8 cellular contexts compared by ENCODE assay signal in genomic region chr17:48626202-48626469, GRCh38. TPM values are rescaled to one million over a fixed set of nuclear protein-coding genes. Genes with fewer than 3 reads are reported as not detected.
DNase-seq lines count a peak whose midpoint lies in the region; ATAC-seq and TF ChIP-seq lines count a peak whose summit lies in the region.

Gene HOXB9, minus strand, starts transcription at chr17:48626358. Its CDS starts 89 bp downstream, at chr17:48626269.

- peak within 1 kb of the TSS; percentile 51 for H3K4me3 ChIP-seq in AG04449 (ENCODE audit: low read depth, low read length)
- peak within 1 kb of the TSS; percentile 12; the same call in 1 of the 2 replicates for H3K4me3 ChIP-seq in HUES64 (ENCODE audit: low read length)
- H3K4me3 ChIP-seq in mammary epithelial cell (replicated peaks in 1 of 3; ENCODE audit: insufficient read depth in 1 of 3, low read depth in 2 of 3, low read length in 3 of 3), result peak within 1 kb of the TSS; percentile 35 to 43 (median 37)
- H3K4me3 ChIP-seq in naive thymus-derived CD4-positive, alpha-beta T cell (ENCODE audit: low read length), result peak within 1 kb of the TSS; percentile 62
- peak within 1 kb of the TSS in 1 of 2 donors; percentile 41 for H3K4me3 ChIP-seq in gastroesophageal sphincter

- no peaks in the 10 kb centered on the region for H3K36me3 ChIP-seq in HUES64 (ENCODE audit: insufficient read depth, low read length)
- no peaks in the 10 kb centered on the region for H3K36me3 ChIP-seq in mammary epithelial cell (ENCODE audit: insufficient read depth, low read length)
- no peaks in the 10 kb centered on the region for H3K36me3 ChIP-seq in naive thymus-derived CD4-positive, alpha-beta T cell (ENCODE audit: control insufficient read depth in 2 of 3, insufficient read depth in 3 of 3, low read length in 3 of 3)
- H3K36me3 ChIP-seq in gastroesophageal sphincter, result no peaks in the 10 kb centered on the region

- POLR2A ChIA-PET in AG04449 (lab: Yijun Ruan, JAX), result interaction anchor here (1.1 kb wide), 1 partner anchor 39 kb away, joined by 3 read pairs; no protein-coding TSS in a partner anchor
- POLR2A ChIA-PET in naive thymus-derived CD4-positive, alpha-beta T cell (lab: Charles Lee), result no interaction called here

- H4K20me1 ChIP-seq in mammary epithelial cell (ENCODE audit: insufficient read depth, low read length), result no peaks in the 10 kb centered on the region

- no TSS peak for BruUV-seq in mammary epithelial cell (replicated peaks; lab: Mats Ljungman, UMichigan)

- DNase-seq in AG04449 (ENCODE audit: low read depth, low spot score) (no peak), mammary epithelial cell (no peak), iPS-NIHi11 (ENCODE audit: low spot score) (no peak)
- DNase-seq in naive thymus-derived CD4-positive, alpha-beta T cell, result no peak

- H3K4me2 ChIP-seq in mammary epithelial cell (ENCODE audit: insufficient read depth, low read depth, low read length), result peak within 1 kb of the TSS; percentile 82

- ATAC-seq in naive thymus-derived CD4-positive, alpha-beta T cell, result no peak
- no peak for ATAC-seq in gastroesophageal sphincter
- no peak for ATAC-seq in GM21786 (IDR thresholded peaks at IDR 0.05; ENCODE audit: unreplicated experiment)
- ATAC-seq in HG03196 (IDR thresholded peaks at IDR 0.05; ENCODE audit: unreplicated experiment), result no peak

- H3K27me3 ChIP-seq in HUES64 (ENCODE audit: insufficient read depth, low read length), result peaks cover 100% of the 10 kb centered on the region
- H3K27me3 ChIP-seq in mammary epithelial cell (ENCODE audit: insufficient read depth, low read length), result peaks cover 82% of the 10 kb centered on the region
- H3K27me3 ChIP-seq in naive thymus-derived CD4-positive, alpha-beta T cell (ENCODE audit: control insufficient read depth in 2 of 2, insufficient read depth in 2 of 2, low read length in 2 of 2), result peaks cover 32 to 44% of the 10 kb centered on the region in 2 donors
- H3K27me3 ChIP-seq in gastroesophageal sphincter, result peaks cover 100% of the 10 kb centered on the region

- H3K79me2 ChIP-seq in mammary epithelial cell (ENCODE audit: insufficient read depth, low read length), result no peaks in the 10 kb centered on the region

- H3K27ac ChIP-seq in HUES64 (ENCODE audit: low read depth, low read length) (no peak within 1 kb of the TSS), mammary epithelial cell (ENCODE audit: insufficient read depth, low read depth, low read length) (no peak within 1 kb of the TSS), gastroesophageal sphincter (no peak within 1 kb of the TSS)
- H3K27ac ChIP-seq in naive thymus-derived CD4-positive, alpha-beta T cell (ENCODE audit: low read depth, low read length), result no peak within 1 kb of the TSS

- WGBS in HUES64, result 1% methylated on average over 13 of the region's 19 CpGs
- 0% methylated on average over 3 of the region's 19 CpGs for WGBS in mammary epithelial cell (ENCODE audit: low coverage, missing lambda C conversion rate)
- 1% methylated on average over 11 of the region's 19 CpGs; no CpG with 5 or more reads in 1 of the 2 donors for WGBS in gastroesophageal sphincter (ENCODE audit: low coverage in 1 of 2), 2 donors

- H3K9me3 Mint-ChIP-seq in naive thymus-derived CD4-positive, alpha-beta T cell, result peaks cover 0 to 1% (median 0%) of the 10 kb centered on the region in 11 donors

- CTCF ChIA-PET in AG04449 (lab: Yijun Ruan, JAX), result interaction anchor here (0.9 to 2.9 kb wide), 9 partner anchors 8 to 318 kb away, joined by 3 to 22 read pairs (median 4); no protein-coding TSS in a partner anchor
- CTCF ChIA-PET in mammary epithelial cell (lab: Charles Lee; ENCODE audit: low non-redundant PET), result no interaction called here
- CTCF ChIA-PET in naive thymus-derived CD4-positive, alpha-beta T cell (lab: Charles Lee), result interaction anchor here (0.7 kb wide), 1 partner anchor 676 kb away, joined by 3 read pairs; no protein-coding TSS in a partner anchor

- in situ Hi-C loops in mammary epithelial cell (cut with MboI; ENCODE audit: low sequenced_read_pairs in 2 of 2), result no loop called here

- intact Hi-C loops in mammary epithelial cell (cut with micrococcal nuclease), result no loop called here
- intact Hi-C loops in naive thymus-derived CD4-positive, alpha-beta T cell (cut with micrococcal nuclease), result loop anchor here in 1 of 2 donors (5.0 kb wide), 1 partner anchor 121 kb away; no protein-coding TSS in a partner anchor

- peaks cover 81 to 92% (median 88%) of the 10 kb centered on the region in 5 donors for H3K27me3 Mint-ChIP-seq in naive thymus-derived CD4-positive, alpha-beta T cell

- H3K9me3 ChIP-seq in HUES64 (ENCODE audit: insufficient read depth, low read depth, low read length) (no peaks in the 10 kb centered on the region), mammary epithelial cell (replicated peaks; ENCODE audit: insufficient read depth, low read length) (no peaks in the 10 kb centered on the region), gastroesophageal sphincter (no peaks in the 10 kb centered on the region)
- no peaks in the 10 kb centered on the region for H3K9me3 ChIP-seq in naive thymus-derived CD4-positive, alpha-beta T cell (ENCODE audit: control insufficient read depth in 2 of 3, low read length in 3 of 3)

- H3K4me1 Mint-ChIP-seq in naive thymus-derived CD4-positive, alpha-beta T cell, result peaks cover 13 to 18% (median 14%) of the 10 kb centered on the region in 7 donors

- no peak for TF ChIP-seq POLR2A in gastroesophageal sphincter (IDR thresholded peaks at IDR 0.05)

- dilution Hi-C loops in mammary epithelial cell (cut with HindIII; ENCODE audit: low sequenced_read_pairs), result no loop called here

- H3K36me3 Mint-ChIP-seq in naive thymus-derived CD4-positive, alpha-beta T cell, result peaks cover 0 to 1% (median 0%) of the 10 kb centered on the region in 5 donors

- peak within 1 kb of the TSS in 2 of 9 donors; percentile 65 to 88 for H3K27ac Mint-ChIP-seq in naive thymus-derived CD4-positive, alpha-beta T cell

- H3K9ac ChIP-seq in HUES64 (ENCODE audit: low read depth, low read length) (no peak within 1 kb of the TSS), mammary epithelial cell (ENCODE audit: insufficient read depth, low read length) (no peak within 1 kb of the TSS)

- peak within 1 kb of the TSS; percentile 74 for H2AFZ ChIP-seq in mammary epithelial cell (ENCODE audit: low read depth, low read length)

- TF ChIP-seq CTCF in AG04449 (IDR thresholded peaks at IDR 0.05; ENCODE audit: insufficient read depth, low read length, missing control alignments), result no peak
- no peak for TF ChIP-seq CTCF in mammary epithelial cell (conservative IDR thresholded peaks at IDR 0.05 in 1 of 2, IDR thresholded peaks at IDR 0.05 in 1 of 2; ENCODE audit: extremely low read depth in 1 of 2, insufficient read depth in 1 of 2, low read depth in 1 of 2, low read length in 2 of 2)
- no peak for TF ChIP-seq CTCF in gastroesophageal sphincter (IDR thresholded peaks at IDR 0.05)

- peak within 1 kb of the TSS; percentile 80 to 91 (median 84) for H3K4me3 Mint-ChIP-seq in naive thymus-derived CD4-positive, alpha-beta T cell

- no peak for TF ChIP-seq EP300 in gastroesophageal sphincter (IDR thresholded peaks at IDR 0.05)

- H3K4me1 ChIP-seq in HUES64 (ENCODE audit: insufficient read depth, low read length), result peaks cover 8% of the 10 kb centered on the region; the same call in 1 of the 2 replicates
- H3K4me1 ChIP-seq in mammary epithelial cell (ENCODE audit: insufficient read depth, low read length), result peaks cover 14% of the 10 kb centered on the region
- peaks cover 15 to 16% of the 10 kb centered on the region in 2 donors for H3K4me1 ChIP-seq in naive thymus-derived CD4-positive, alpha-beta T cell (ENCODE audit: control insufficient read depth in 2 of 2, insufficient read depth in 2 of 2, low read length in 2 of 2)
- H3K4me1 ChIP-seq in gastroesophageal sphincter, result peaks cover 0 to 26% (median 23%) of the 10 kb centered on the region in 3 donors

RNA-seq across cellular contexts. Expression of gene HOXB9, which starts in this region (rescaled TPM):
- polyA plus RNA-seq in HUES64 (2013, experiment 1 of 2), result 6.2 TPM
- polyA plus RNA-seq in HUES64 (2013, experiment 2 of 2), result 11.3 TPM
- total RNA-seq in mammary epithelial cell (under 1 TPM in 1 of 2 donors, not detected in 1; 0.59 TPM), gastroesophageal sphincter (not detected)
- not detected for polyA plus RNA-seq in mammary epithelial cell
- not detected for polyA minus RNA-seq in mammary epithelial cell
- under 1 TPM in 3 of 5 experiments, not detected in 2; 0.12 to 0.24 (median 0.16) TPM for total RNA-seq in naive thymus-derived CD4-positive, alpha-beta T cell
- not detected for polyA plus RNA-seq in naive thymus-derived CD4-positive, alpha-beta T cell
